In genomic region chr1:229035748-229036082, GRCh38 we compare ENCODE assay signal across 14 cellular contexts.
DNase-seq lines count a peak whose midpoint lies in the region; ATAC-seq lines count a peak whose summit lies in the region.
"Had no signal": no experiment of that assay in that cellular context is flagged by ENCODE, and none has a peak within 500 bp of the region (broad histone marks: within the 10 kb centered on the region; RNA-seq: fewer than 3 reads in every experiment).

No MANE protein-coding gene starts in this region.

- H3K27ac ChIP-seq in BLaER1 treated with 17β-estradiol and CSF1 and Interleukin-3, amounts not matched to agents 10 nM and 100 nM, result peak overlapping the region in 5 of 11 experiments; percentile 37 to 78 (median 60); a peak in 9 of 22 replicates
- H3K27ac ChIP-seq: coronary artery, pancreas had no signal

- peaks cover 57 to 95% (median 92%) of the 10 kb centered on the region in 11 experiments for H3K27me3 ChIP-seq in BLaER1 treated with 17β-estradiol and CSF1 and Interleukin-3, amounts not matched to agents 10 nM and 100 nM
- H3K27me3 ChIP-seq: pancreas had no signal

- H3K9ac ChIP-seq in BLaER1 treated with 17β-estradiol and CSF1 and Interleukin-3, amounts not matched to agents 10 nM and 100 nM, result peak overlapping the region in 4 of 11 experiments; percentile 5 to 63 (median 34); a peak in 5 of 22 replicates

- peaks cover 21 to 70% (median 42%) of the 10 kb centered on the region in 10 experiments for H3K4me1 ChIP-seq in BLaER1 treated with 17β-estradiol and CSF1 and Interleukin-3, amounts not matched to agents 10 nM and 100 nM
- H3K4me1 ChIP-seq: HAP-1 had no signal

- no peaks in the 10 kb centered on the region for H3K36me3 ChIP-seq in BLaER1 treated with 17β-estradiol and CSF1 and Interleukin-3, amounts not matched to agents 10 nM and 100 nM
- H3K36me3 ChIP-seq: HAP-1, pancreas had no signal

- peak overlapping the region in 4 of 10 experiments; percentile 16 to 50 (median 28); a peak in 8 of 20 replicates for H3K4me3 ChIP-seq in BLaER1 treated with 17β-estradiol and CSF1 and Interleukin-3, amounts not matched to agents 10 nM and 100 nM
- H3K4me3 ChIP-seq: coronary artery, HAP-1, lung, pancreas had no signal

- DNase-seq in midbrain (lab: John Stamatoyannopoulos, UW) (no peak), NCI-H1105 treated with DMSO at 0.1 percent for 48 hours (lab: John Stamatoyannopoulos, UW) (no peak), NCI-H1930 (lab: John Stamatoyannopoulos, UW) (no peak)
- DNase-seq: activated CD8-positive, alpha-beta memory T cell treated with anti-CD3 and anti-CD28 coated beads, Interleukin-2, amount 50 U/mL, for 4 hours; pancreas; stimulated activated naive CD4-positive, alpha-beta T cell treated with Interleukin-2 at 50 U/mL for 16 hours had no signal

- H3K9me3 ChIP-seq in BLaER1 treated with 17β-estradiol and CSF1 and Interleukin-3, amounts not matched to agents 10 nM and 100 nM (replicated peaks in 1 of 11), result peaks cover 0 to 9% (median 0%) of the 10 kb centered on the region in 11 experiments; a peak in 1 of 22 replicates
- H3K9me3 ChIP-seq: HAP-1, pancreas had no signal

- H3K4me2 ChIP-seq in BLaER1 treated with 17β-estradiol and CSF1 and Interleukin-3, amounts not matched to agents 10 nM and 100 nM, result peak overlapping the region; percentile 53 to 94 (median 80)

- ATAC-seq in GM19023 (IDR thresholded peaks at IDR 0.05; ENCODE audit: unreplicated experiment), result peak; percentile 17
- peak; percentile 25 for ATAC-seq in HG02642 (IDR thresholded peaks at IDR 0.05; ENCODE audit: poor library complexity, unreplicated experiment)
- peak; percentile 18 for ATAC-seq in HG03571 (IDR thresholded peaks at IDR 0.05; ENCODE audit: unreplicated experiment)
- ATAC-seq in HG02981 (IDR thresholded peaks at IDR 0.05; ENCODE audit: unreplicated experiment), result no peak
- ATAC-seq: pancreas had no signal

- peaks cover 0 to 26% (median 0%) of the 10 kb centered on the region in 11 experiments; a peak in 6 of 22 replicates for H4K20me1 ChIP-seq in BLaER1 treated with 17β-estradiol and CSF1 and Interleukin-3, amounts not matched to agents 10 nM and 100 nM
